ENCODE assay signal across 1 cellular context in the genomic region with DNA sequence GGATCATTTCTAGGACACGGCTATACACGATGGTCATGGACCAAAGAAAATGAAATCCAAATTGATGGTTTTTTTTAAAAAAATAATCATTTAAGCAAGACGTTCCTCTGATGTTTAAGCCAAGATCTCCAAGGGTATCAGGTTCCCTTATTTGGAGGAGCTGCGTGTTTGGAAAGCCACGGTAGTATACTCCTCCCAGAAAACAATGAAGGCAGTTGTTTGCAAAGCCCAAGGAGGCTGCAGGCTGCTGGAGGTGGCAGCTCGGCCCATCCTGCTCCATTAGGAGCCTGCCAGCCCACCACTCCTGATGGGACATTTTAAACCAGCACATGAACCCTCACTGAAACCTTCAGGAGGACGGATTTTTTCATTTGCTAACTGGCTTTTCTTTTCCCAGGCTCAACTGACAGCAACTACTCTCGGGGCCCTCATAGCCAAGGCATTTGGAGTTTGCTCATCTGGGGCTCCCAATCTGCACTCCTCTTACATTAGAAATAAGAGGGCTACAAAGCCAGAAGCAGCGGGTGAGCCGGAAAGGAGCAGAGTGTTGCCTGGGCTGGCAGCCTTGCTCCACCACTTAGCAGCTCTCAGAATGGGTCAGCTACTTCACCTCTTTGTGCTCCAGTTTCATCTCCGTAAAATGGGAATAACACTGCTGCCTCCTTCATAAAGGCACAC.
TF ChIP-seq lines count a peak whose summit lies in the region.

No MANE protein-coding gene starts in this region.

TF ChIP-seq in H1, 55 proteins besides CTCF, POLR2A, EP300 and RAD21:
- TF ChIP-seq BRCA1 (IDR thresholded peaks at IDR 0.05; ENCODE audit: low read depth, low read length) (no peak), CBX5 (IDR thresholded peaks at IDR 0.05; ENCODE audit: low read depth, low read length) (no peak)
